7 cellular contexts compared by ENCODE assay signal in the genomic region with DNA sequence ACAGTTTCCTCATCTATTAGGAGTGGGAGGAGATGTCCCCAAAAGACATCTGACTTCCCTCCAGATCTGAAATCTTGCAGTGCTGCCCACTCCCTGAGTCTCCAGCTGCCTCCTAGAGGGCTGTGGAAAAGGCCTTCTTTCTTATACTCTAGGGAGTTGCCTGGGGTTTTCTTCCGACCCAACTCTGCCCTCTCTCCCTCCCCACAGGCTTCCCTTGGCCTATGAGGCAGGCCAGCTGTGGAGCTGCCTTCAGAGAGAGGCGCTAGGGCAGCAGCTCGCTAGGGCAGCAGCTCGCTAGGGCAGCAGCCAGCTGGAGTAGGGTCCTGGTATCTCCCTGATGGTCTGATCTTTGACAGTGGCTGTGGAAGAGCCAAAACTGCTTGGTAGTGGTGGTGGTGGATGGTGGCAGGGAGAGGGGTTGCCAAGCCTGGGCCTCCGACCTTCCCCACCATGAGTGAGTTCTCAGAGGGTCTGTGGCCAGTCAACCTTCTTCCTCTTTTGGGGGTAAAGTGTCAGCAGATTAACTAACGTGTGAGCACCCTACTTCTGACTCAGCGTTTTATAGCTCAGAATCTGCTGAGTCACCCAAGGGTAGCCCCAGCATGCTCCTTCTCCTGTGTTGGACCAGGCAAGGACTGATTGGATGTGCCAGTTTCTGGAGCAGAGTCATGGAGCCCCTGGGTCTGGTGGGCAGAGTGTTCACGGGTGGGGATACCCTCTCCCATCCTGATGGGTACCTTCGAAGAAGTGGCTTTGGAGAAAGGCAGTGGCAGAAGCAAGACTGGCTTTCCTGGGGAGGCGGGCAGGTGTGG. TPM values are rescaled to one million over a fixed set of nuclear protein-coding genes. Genes with fewer than 3 reads are reported as not detected.
A peak's percentile ranks its signal among the peaks of the same experiment; 100 is the strongest.
DNase-seq lines count a peak whose midpoint lies in the region; ATAC-seq and TF ChIP-seq lines count a peak whose summit lies in the region.

No MANE protein-coding gene starts in this region.

- H3K4me1 Mint-ChIP-seq in chondrocyte (ENCODE audit: low read depth), result peaks cover 32% of the 10 kb centered on the region
- H3K4me1 Mint-ChIP-seq in effector memory CD8-positive, alpha-beta T cell (ENCODE audit: low read depth in 2 of 2), result peaks cover 17 to 20% of the 10 kb centered on the region in 2 donors

- H3K27me3 ChIP-seq in HCT116 (ENCODE audit: insufficient read depth, low read length) (no peaks in the 10 kb centered on the region), gastroesophageal sphincter (no peaks in the 10 kb centered on the region)

- H3K4me2 ChIP-seq in HCT116 (ENCODE audit: low read length), result peak overlapping the region; percentile 99

- H3K27ac ChIP-seq in HCT116 (ENCODE audit: low read depth, low read length), result no peak overlapping the region
- peak overlapping the region; percentile 54 for H3K27ac ChIP-seq in SK-N-MC
- H3K27ac ChIP-seq in gastroesophageal sphincter, result peak overlapping the region in 3 of 4 donors; percentile 78 to 81 (median 80)
- peak overlapping the region in 13 of 21 experiments; percentile 1 to 75 (median 44) for H3K27ac ChIP-seq in skin epidermis

- H3K4me3 ChIP-seq in HCT116 (replicated peaks in 1 of 2; ENCODE audit: low read depth in 1 of 2, low read length in 2 of 2), result no peak overlapping the region
- H3K4me3 ChIP-seq in SK-N-MC, result 0 out of 2 replicates have a peak overlapping the region, but pooled peaks have one; percentile 91
- H3K4me3 ChIP-seq in gastroesophageal sphincter, result no peak overlapping the region
- H3K4me3 ChIP-seq in skin epidermis, result no peak overlapping the region

- no peaks in the 10 kb centered on the region for H3K27me3 Mint-ChIP-seq in chondrocyte (ENCODE audit: low read depth)
- no peaks in the 10 kb centered on the region for H3K27me3 Mint-ChIP-seq in effector memory CD8-positive, alpha-beta T cell

- H4K20me1 ChIP-seq in HCT116 (ENCODE audit: insufficient read depth), result no peaks in the 10 kb centered on the region

- no peak overlapping the region for H3K4me3 Mint-ChIP-seq in chondrocyte (ENCODE audit: unreplicated experiment)
- peak overlapping the region in 1 of 2 donors; percentile 92 for H3K4me3 Mint-ChIP-seq in effector memory CD8-positive, alpha-beta T cell

- intact Hi-C loops in HCT116 (cut with micrococcal nuclease), result loop anchor here (5.0 to 10.0 kb wide), 2 partner anchors 62 to 741 kb away; no protein-coding TSS in a partner anchor

- H3K36me3 Mint-ChIP-seq in chondrocyte (ENCODE audit: low read depth), result no peaks in the 10 kb centered on the region
- H3K36me3 Mint-ChIP-seq in effector memory CD8-positive, alpha-beta T cell (ENCODE audit: insufficient read depth), result peaks cover 15% of the 10 kb centered on the region

- H3K79me2 ChIP-seq in HCT116 (ENCODE audit: insufficient read depth, low read length), result peaks cover 24% of the 10 kb centered on the region

- no peak for TF ChIP-seq CTCF in HCT116 (IDR thresholded peaks at IDR 0.05 in 2 of 3, conservative IDR thresholded peaks at IDR 0.05 in 1 of 3; ENCODE audit: borderline replicate concordance in 1 of 3, insufficient read depth in 1 of 3, low read depth in 2 of 3, low read length in 2 of 3)
- peak in 1 of 4 experiments; percentile 5 for TF ChIP-seq CTCF in gastroesophageal sphincter (IDR thresholded peaks at IDR 0.05)
- TF ChIP-seq CTCF in chondrocyte (IDR thresholded peaks at IDR 0.05), result no peak

- no peak overlapping the region for H3K27ac Mint-ChIP-seq in chondrocyte (ENCODE audit: unreplicated experiment)
- no peak overlapping the region for H3K27ac Mint-ChIP-seq in effector memory CD8-positive, alpha-beta T cell

- H3K9ac ChIP-seq in HCT116 (ENCODE audit: low read length), result no peak overlapping the region
- H3K9ac ChIP-seq in SK-N-MC (ENCODE audit: insufficient read length), result no peak overlapping the region

- TF ChIP-seq EP300 in gastroesophageal sphincter (IDR thresholded peaks at IDR 0.05), result no peak

- ATAC-seq in HCT116 (no peak), gastroesophageal sphincter (no peak)
- no peak for ATAC-seq in effector memory CD8-positive, alpha-beta T cell (replicated peaks)

- H3K9me3 Mint-ChIP-seq in chondrocyte (ENCODE audit: low read depth), result no peaks in the 10 kb centered on the region
- no peaks in the 10 kb centered on the region for H3K9me3 Mint-ChIP-seq in effector memory CD8-positive, alpha-beta T cell

- no peak for TF ChIP-seq RAD21 in HCT116 (IDR thresholded peaks at IDR 0.05; ENCODE audit: low read depth)

- no peak overlapping the region for H2AFZ ChIP-seq in HCT116 (ENCODE audit: low read depth, low read length, poor library complexity, severe bottlenecking)

- no TSS peak for BruUV-seq in HCT116 (replicated peaks; lab: Mats Ljungman, UMichigan)

- WGBS in gastroesophageal sphincter (ENCODE audit: low coverage in 1 of 2), 2 donors, result no CpG with 5 or more reads among the region's 10 CpGs

- POLR2A ChIA-PET in HCT116 (lab: Charles Lee), result no interaction called here

- TF ChIP-seq POLR2A in HCT116 (IDR thresholded peaks at IDR 0.05; ENCODE audit: borderline replicate concordance, extremely low read depth, insufficient read depth, insufficient read length) (no peak), gastroesophageal sphincter (IDR thresholded peaks at IDR 0.05) (no peak)

- DNase-seq in HCT116 (ENCODE audit: low read depth, low spot score), result no peak
- DNase-seq in SK-N-MC (ENCODE audit: low read depth, low spot score), result no peak
- no peak for DNase-seq in chondrocyte (ENCODE audit: low spot score)
- DNase-seq in NCI-H1105 (lab: John Stamatoyannopoulos, UW), result no peak
- no peak for DNase-seq in effector memory CD8-positive, alpha-beta T cell

- no peaks in the 10 kb centered on the region for H3K9me2 ChIP-seq in HCT116 (ENCODE audit: insufficient read depth)

- RAD21 ChIA-PET in HCT116 (lab: Charles Lee; ENCODE audit: low non-redundant PET in 1 of 2, low total read pairs in 2 of 2, uncharacterized antibody in 2 of 2, unreplicated experiment in 2 of 2), result interaction anchor here in 1 of 2 experiments (1.2 kb wide), 1 partner anchor 60 kb away, joined by 3 read pairs; no protein-coding TSS in a partner anchor

- no peaks in the 10 kb centered on the region for H3K36me3 ChIP-seq in HCT116 (ENCODE audit: control insufficient read depth in 1 of 2, insufficient read depth in 2 of 2, low read length in 2 of 2)
- no peaks in the 10 kb centered on the region; the same call in 1 of the 2 replicates for H3K36me3 ChIP-seq in SK-N-MC (ENCODE audit: insufficient read depth, low read length)
- H3K36me3 ChIP-seq in gastroesophageal sphincter, result peaks cover 0 to 5% of the 10 kb centered on the region in 2 donors

- peaks cover 19 to 51% of the 10 kb centered on the region in 2 experiments for H3K4me1 ChIP-seq in HCT116 (ENCODE audit: control insufficient read depth in 1 of 2, insufficient read depth in 2 of 2, low read length in 2 of 2)
- H3K4me1 ChIP-seq in gastroesophageal sphincter, result peaks cover 10 to 84% (median 51%) of the 10 kb centered on the region in 3 donors

- H3K9me3 ChIP-seq in HCT116 (ENCODE audit: control insufficient read depth in 1 of 2, insufficient read depth in 1 of 2, low read depth in 1 of 2, low read length in 2 of 2), result no peaks in the 10 kb centered on the region
- no peaks in the 10 kb centered on the region for H3K9me3 ChIP-seq in SK-N-MC (ENCODE audit: low read depth, low read length)
- no peaks in the 10 kb centered on the region for H3K9me3 ChIP-seq in gastroesophageal sphincter

- CTCF ChIA-PET in HCT116 (lab: Charles Lee), result interaction anchor here (4.0 to 5.4 kb wide), 3 partner anchors 8 to 63 kb away, joined by 25 to 70 read pairs (median 30); no protein-coding TSS in a partner anchor

TF ChIP-seq in HCT116, 20 proteins besides CTCF, POLR2A, EP300 and RAD21 (continues in another document):
- TF ChIP-seq POLR2AphosphoS5 (IDR thresholded peaks at IDR 0.05; ENCODE audit: low read depth, low read length), result no peak
- no peak for TF ChIP-seq EZH2 (IDR thresholded peaks at IDR 0.05)
- TF ChIP-seq CEBPB (IDR thresholded peaks at IDR 0.05; ENCODE audit: low read depth), result no peak
- no peak for TF ChIP-seq JUND (IDR thresholded peaks at IDR 0.05)
- no peak for TF ChIP-seq CBX3 (IDR thresholded peaks at IDR 0.05; ENCODE audit: low read depth)
- no peak for TF ChIP-seq YY1 (IDR thresholded peaks at IDR 0.05; ENCODE audit: extremely low read depth, insufficient replicate concordance, low read depth, low read length)
- TF ChIP-seq EZH2phosphoT487 (IDR thresholded peaks at IDR 0.05; ENCODE audit: borderline replicate concordance), result no peak

RNA-seq across cellular contexts. Expression of a gene that starts 2.3 kb away (rescaled TPM):
- 20.0 TPM for total RNA-seq in HCT116 (2021; ENCODE audit: unreplicated experiment)
- polyA plus RNA-seq in HCT116 (2012), result 12.2 and 15.7 TPM in 2 replicates
- 10 to 100 TPM; 40.7 to 66.8 (median 53.3) TPM for total RNA-seq in gastroesophageal sphincter
- 11.4 to 18.4 TPM (median 11.5 TPM) in 3 replicates for total RNA-seq in chondrocyte

RNA-seq across cellular contexts. Expression of a gene that starts 16.6 kb away (rescaled TPM):
- total RNA-seq in HCT116 (2021; ENCODE audit: unreplicated experiment) (1.8 TPM), gastroesophageal sphincter (10 to 100 TPM; 19.3 to 56.8 (median 25.5) TPM), chondrocyte (1.3 to 1.8 TPM (median 1.3 TPM) in 3 replicates)
- 1.1 and 1.9 TPM in 2 replicates for polyA plus RNA-seq in HCT116 (2012)

RNA-seq across cellular contexts. Expression of a gene that starts 44.4 kb away (rescaled TPM):
- total RNA-seq in HCT116 (2021; ENCODE audit: unreplicated experiment) (38.1 TPM), gastroesophageal sphincter (10 to 100 TPM; 55.9 to 96.5 (median 59.4) TPM), chondrocyte (79.1 to 93.2 TPM (median 89.6 TPM) in 3 replicates)
- polyA plus RNA-seq in HCT116 (2012), result 23.3 and 24.6 TPM in 2 replicates

RNA-seq across cellular contexts. Expression of a gene that starts 50.0 kb away (rescaled TPM):
- total RNA-seq in HCT116 (2021; ENCODE audit: unreplicated experiment) (not detected), gastroesophageal sphincter (1 to 10 TPM in 2 of 4 donors, under 1 TPM in 2; 0.42 to 1.9 (median 0.75) TPM), chondrocyte (not detected in 3 replicates)
- polyA plus RNA-seq in HCT116 (2012), result 0.08 TPM in 1 of 2 replicates, not detected in the other
